ENCODE assay signal across 27 cellular contexts in genomic region chr12:62533087-62533754, GRCh38.
DNase-seq lines count a peak whose midpoint lies in the region; ATAC-seq and TF ChIP-seq lines count a peak whose summit lies in the region.
"Had no signal": no experiment of that assay in that cellular context is flagged by ENCODE, and none has a peak within 500 bp of the region (broad histone marks: within the 10 kb centered on the region; RNA-seq: fewer than 3 reads in every experiment).

No MANE protein-coding gene starts in this region.

- H3K9me3 Mint-ChIP-seq in stimulated activated effector memory CD8-positive, alpha-beta T cell treated with anti-CD3 and anti-CD28 coated beads, Interleukin-12 subunit alpha, Interleukin-12 subunit beta, amount 100 ng/mL, for 72 hours: no peaks in the 10 kb centered on the region
- no peaks in the 10 kb centered on the region for H3K9me3 Mint-ChIP-seq in naive thymus-derived CD8-positive, alpha-beta T cell
- H3K9me3 Mint-ChIP-seq: activated B cell treated with CpG ODN at 0.5 μM for 24 hours; activated naive CD4-positive, alpha-beta T cell treated with anti-CD3 and anti-CD28 coated beads, Interleukin-2, amount 50 U/mL, for 24 hours; activated T-helper 1 cell treated with anti-CD3 and anti-CD28 coated beads, Interleukin-12 subunit alpha, Interleukin-12 subunit beta, Interleukin-2, Interleukin-4 antibody, amounts not matched to agents 30 ng/mL and 10 ng/mL and 1 ng/mL, durations not matched to agents 14 hours and 24 hours and 36 hours; CD4-positive, alpha-beta memory T cell; GM23338; IgD-negative memory B cell; neural crest cell; type B pancreatic cell had no signal

- H3K4me3 Mint-ChIP-seq in stimulated activated effector memory CD8-positive, alpha-beta T cell treated with anti-CD3 and anti-CD28 coated beads, Interleukin-12 subunit alpha, Interleukin-12 subunit beta, amount 100 ng/mL, for 72 hours: no peak overlapping the region
- peak overlapping the region in 1 of 10 donors; percentile 5 for H3K4me3 Mint-ChIP-seq in naive thymus-derived CD8-positive, alpha-beta T cell
- H3K4me3 Mint-ChIP-seq: activated B cell treated with CpG ODN at 0.5 μM for 24 hours; activated naive CD4-positive, alpha-beta T cell treated with anti-CD3 and anti-CD28 coated beads, Interleukin-2, amount 50 U/mL, for 24 hours; activated T-helper 1 cell treated with anti-CD3 and anti-CD28 coated beads, Interleukin-12 subunit alpha, Interleukin-12 subunit beta, Interleukin-2, Interleukin-4 antibody, amounts not matched to agents 30 ng/mL and 10 ng/mL and 1 ng/mL, durations not matched to agents 14 hours and 24 hours and 36 hours; CD4-positive, alpha-beta memory T cell; GM23338; IgD-negative memory B cell; neural crest cell; type B pancreatic cell had no signal

- TF ChIP-seq EP300 in ovary (IDR thresholded peaks at IDR 0.05): no peak

- ATAC-seq in GM19043 (IDR thresholded peaks at IDR 0.05; ENCODE audit: low read depth, unreplicated experiment) (peak; percentile 46), HG03354 (IDR thresholded peaks at IDR 0.05; ENCODE audit: poor library complexity, severe bottlenecking, unreplicated experiment) (peak; percentile 61), HG03108 (IDR thresholded peaks at IDR 0.05; ENCODE audit: unreplicated experiment) (no peak)
- ATAC-seq in stimulated activated effector memory CD8-positive, alpha-beta T cell treated with anti-CD3 and anti-CD28 coated beads, Interleukin-12 subunit alpha, Interleukin-12 subunit beta, amount 100 ng/mL, for 72 hours: no peak
- no peak for ATAC-seq in naive thymus-derived CD8-positive, alpha-beta T cell
- ATAC-seq: GM23338, Right ventricle myocardium inferior had no signal

- H3K36me3 ChIP-seq in ovary: no peaks in the 10 kb centered on the region

- peak overlapping the region; percentile 7 for H3K27ac Mint-ChIP-seq in stimulated activated effector memory CD8-positive, alpha-beta T cell treated with anti-CD3 and anti-CD28 coated beads, Interleukin-12 subunit alpha, Interleukin-12 subunit beta, amount 100 ng/mL, for 72 hours
- peak overlapping the region in 1 of 10 donors; percentile 62 for H3K27ac Mint-ChIP-seq in naive thymus-derived CD8-positive, alpha-beta T cell
- H3K27ac Mint-ChIP-seq: activated B cell treated with CpG ODN at 0.5 μM for 24 hours; activated naive CD4-positive, alpha-beta T cell treated with anti-CD3 and anti-CD28 coated beads, Interleukin-2, amount 50 U/mL, for 24 hours; CD4-positive, alpha-beta memory T cell; GM23338; type B pancreatic cell had no signal

- H3K4me3 ChIP-seq in coronary artery (no peak overlapping the region), ovary (no peak overlapping the region)
- H3K4me3 ChIP-seq: dorsolateral prefrontal cortex, GM23338, lung had no signal

- no peaks in the 10 kb centered on the region for H3K9me3 ChIP-seq in ovary

- H3K27me3 ChIP-seq in ovary: no peaks in the 10 kb centered on the region
- H3K27me3 ChIP-seq: dorsolateral prefrontal cortex had no signal

- no peak for DNase-seq in coronary artery (ENCODE audit: low spot score)
- no peak for DNase-seq in stimulated activated effector memory CD8-positive, alpha-beta T cell treated with anti-CD3 and anti-CD28 coated beads, Interleukin-12 subunit alpha, Interleukin-12 subunit beta, amount 100 ng/mL, for 72 hours (ENCODE audit: low spot score in 2 of 2)
- no peak for DNase-seq in ovary
- no peak for DNase-seq in naive thymus-derived CD8-positive, alpha-beta T cell
- DNase-seq in KBM-7: no peak
- DNase-seq: activated B cell treated with CpG ODN at 0.5 μM for 24 hours; AML-193; anterior cingulate cortex; CD4-positive, alpha-beta memory T cell; central memory CD4-positive, alpha-beta T cell; dorsolateral prefrontal cortex; NCI-H1105 treated with DMSO at 0.1 percent for 48 hours; NCI-H2107; NCI-H446; T1000 had no signal

- H3K27ac ChIP-seq in coronary artery: peak overlapping the region; percentile 26 to 46
- H3K27ac ChIP-seq in ovary: no peak overlapping the region
- H3K27ac ChIP-seq: dorsolateral prefrontal cortex had no signal

- no peak for TF ChIP-seq POLR2A in ovary (IDR thresholded peaks at IDR 0.05)

- intact Hi-C loops in ovary (cut with DNase I): no loop called here

- H3K27me3 Mint-ChIP-seq in naive thymus-derived CD8-positive, alpha-beta T cell: no peaks in the 10 kb centered on the region
- H3K27me3 Mint-ChIP-seq: activated B cell treated with CpG ODN at 0.5 μM for 24 hours; activated naive CD4-positive, alpha-beta T cell treated with anti-CD3 and anti-CD28 coated beads, Interleukin-2, amount 50 U/mL, for 24 hours; CD4-positive, alpha-beta memory T cell; IgD-negative memory B cell; progenitor cell of endocrine pancreas; type B pancreatic cell had no signal

- WGBS in ovary, 3 donors: 87 to 91% (median 91%) methylated on average over 2 of the region's 2 CpGs

- POLR2A ChIA-PET in naive thymus-derived CD8-positive, alpha-beta T cell (lab: Charles Lee): no interaction called here

- H3K36me3 Mint-ChIP-seq in stimulated activated effector memory CD8-positive, alpha-beta T cell treated with anti-CD3 and anti-CD28 coated beads, Interleukin-12 subunit alpha, Interleukin-12 subunit beta, amount 100 ng/mL, for 72 hours: peaks cover 93% of the 10 kb centered on the region
- peaks cover 5 to 68% (median 22%) of the 10 kb centered on the region in 3 donors for H3K36me3 Mint-ChIP-seq in naive thymus-derived CD8-positive, alpha-beta T cell

- no peaks in the 10 kb centered on the region for H3K4me1 Mint-ChIP-seq in stimulated activated effector memory CD8-positive, alpha-beta T cell treated with anti-CD3 and anti-CD28 coated beads, Interleukin-12 subunit alpha, Interleukin-12 subunit beta, amount 100 ng/mL, for 72 hours
- no peaks in the 10 kb centered on the region for H3K4me1 Mint-ChIP-seq in naive thymus-derived CD8-positive, alpha-beta T cell
- H3K4me1 Mint-ChIP-seq: activated B cell treated with CpG ODN at 0.5 μM for 24 hours; activated naive CD4-positive, alpha-beta T cell treated with anti-CD3 and anti-CD28 coated beads, Interleukin-2, amount 50 U/mL, for 24 hours; GM23338; IgD-negative memory B cell; neural crest cell had no signal

- no peaks in the 10 kb centered on the region for H3K4me1 ChIP-seq in ovary (ENCODE audit: insufficient read depth)

- TF ChIP-seq CTCF in coronary artery (IDR thresholded peaks at IDR 0.05) (no peak), ovary (IDR thresholded peaks at IDR 0.05) (no peak)

- in situ Hi-C loops in KBM-7 (cut with MboI; ENCODE audit: low pct_unique_long_range_greater_than_20kb, low sequenced_read_pairs): no loop called here

Comparison
In these comparisons a context has a peak if more than half of its experiments do, and no peak if none do; other contexts are left out.
1. ATAC-seq: peak in GM19043 (single experiment) and HG03354 (single experiment); none in stimulated activated effector memory CD8-positive, alpha-beta T cell treated with anti-CD3 and anti-CD28 coated beads, Interleukin-12 subunit alpha, Interleukin-12 subunit beta, amount 100 ng/mL, for 72 hours (single experiment), naive thymus-derived CD8-positive, alpha-beta T cell (0 of 2) and HG03108 (single experiment).
2. H3K27ac ChIP-seq: peak in coronary artery (2 of 2); none in ovary (0 of 2).